ENCODE assay signal across 8 cellular contexts in genomic region chr7:100563809-100564400, GRCh38. TPM values are rescaled to one million over a fixed set of nuclear protein-coding genes. Genes with fewer than 3 reads are reported as not detected.
DNase-seq lines count a peak whose midpoint lies in the region; ATAC-seq and TF ChIP-seq lines count a peak whose summit lies in the region.

No MANE protein-coding gene starts in this region.

- POLR2A ChIA-PET in Caco-2 (lab: Charles Lee) = interaction anchor here (0.6 to 1.1 kb wide), 3 partner anchors 20 to 75 kb away, joined by 3 read pairs; partner anchors contain the start of gene MOSPD3

- intact Hi-C loops in Caco-2 (cut with micrococcal nuclease; ENCODE audit: unreplicated experiment) = no loop called here
- intact Hi-C loops in upper lobe of right lung (cut with DNase I) = loop anchor here (5.0 to 10.0 kb wide), 2 partner anchors 97 to 121 kb away; no protein-coding TSS in a partner anchor

- peaks cover 7% of the 10 kb centered on the region for H3K4me1 Mint-ChIP-seq in Caco-2 (ENCODE audit: low read depth, unreplicated experiment)
- peaks cover 7% of the 10 kb centered on the region for H3K4me1 Mint-ChIP-seq in osteocyte (ENCODE audit: unreplicated experiment)

- no peaks in the 10 kb centered on the region for H3K9me3 Mint-ChIP-seq in Caco-2 (ENCODE audit: unreplicated experiment)
- no peaks in the 10 kb centered on the region for H3K9me3 Mint-ChIP-seq in osteocyte (ENCODE audit: unreplicated experiment)

- H3K36me3 ChIP-seq in Caco-2 (ENCODE audit: control insufficient read depth, insufficient read depth, low read length) = no peaks in the 10 kb centered on the region; the same call in 1 of the 2 replicates
- H3K36me3 ChIP-seq in upper lobe of right lung = peaks cover 13% of the 10 kb centered on the region

- H3K36me3 Mint-ChIP-seq in Caco-2 (ENCODE audit: insufficient read depth, unreplicated experiment) = peaks cover 49% of the 10 kb centered on the region
- H3K36me3 Mint-ChIP-seq in osteocyte (ENCODE audit: unreplicated experiment) = no peaks in the 10 kb centered on the region

- H3K27me3 Mint-ChIP-seq in Caco-2 (ENCODE audit: insufficient read depth, unreplicated experiment) (no peaks in the 10 kb centered on the region), osteocyte (ENCODE audit: unreplicated experiment) (no peaks in the 10 kb centered on the region)

- CTCF ChIA-PET in Caco-2 (lab: Charles Lee) = interaction anchor here (0.6 to 3.1 kb wide), 2 partner anchors 22 to 126 kb away, joined by 3 to 15 read pairs; partner anchors contain the start of genes FBXO24 and LRCH4

- peak overlapping the region; percentile 66 for H3K27ac Mint-ChIP-seq in Caco-2 (ENCODE audit: unreplicated experiment)
- H3K27ac Mint-ChIP-seq in osteocyte (ENCODE audit: unreplicated experiment) = no peak overlapping the region

- no peaks in the 10 kb centered on the region for H3K27me3 ChIP-seq in Caco-2 (replicated peaks; ENCODE audit: control insufficient read depth, insufficient read depth, low read length)
- no peaks in the 10 kb centered on the region for H3K27me3 ChIP-seq in foreskin keratinocyte
- H3K27me3 ChIP-seq in upper lobe of right lung = no peaks in the 10 kb centered on the region

- peak; percentile 92 to 95 for TF ChIP-seq CTCF in Caco-2 (IDR thresholded peaks at IDR 0.05; ENCODE audit: insufficient read depth in 1 of 2, low read depth in 1 of 2, low read length in 1 of 2, severe bottlenecking in 1 of 2, unreplicated experiment in 1 of 2)
- peak; percentile 88 for TF ChIP-seq CTCF in foreskin keratinocyte (conservative IDR thresholded peaks at IDR 0.05)
- peak; percentile 93 for TF ChIP-seq CTCF in osteocyte (IDR thresholded peaks at IDR 0.05)
- peak; percentile 98 for TF ChIP-seq CTCF in upper lobe of right lung (IDR thresholded peaks at IDR 0.05)

- H3K4me3 ChIP-seq in Caco-2 (ENCODE audit: low read depth, low read length) (no peak overlapping the region), upper lobe of right lung (no peak overlapping the region)

- H3K4me3 Mint-ChIP-seq in Caco-2 (ENCODE audit: unreplicated experiment) (no peak overlapping the region), osteocyte (ENCODE audit: unreplicated experiment) (no peak overlapping the region)

- H3K4me1 ChIP-seq in Caco-2 (peaks cover 11% of the 10 kb centered on the region; the same call in 1 of the 2 replicates), foreskin keratinocyte (no peaks in the 10 kb centered on the region), upper lobe of right lung (peaks cover 4% of the 10 kb centered on the region)

- peak; percentile 77 to 84 for DNase-seq in Caco-2
- DNase-seq in RPMI8226 = peak; percentile 83
- peak; percentile 70 for DNase-seq in activated T-helper 9 cell treated with anti-CD3 and anti-CD28 coated beads, Interleukin-2, amount 50 U/mL, for 16 hours (ENCODE audit: low read depth)
- DNase-seq in foreskin keratinocyte = no peak
- DNase-seq in osteocyte (ENCODE audit: extremely low spot score, unreplicated experiment) = peak; percentile 92
- peak; percentile 90 for DNase-seq in upper lobe of right lung

- BruUV-seq in Caco-2 (replicated peaks; lab: Mats Ljungman, UMichigan) = no TSS peak

- ATAC-seq in HG02852 (IDR thresholded peaks at IDR 0.05; ENCODE audit: unreplicated experiment) = peak; percentile 54
- peak; percentile 63 for ATAC-seq in foreskin keratinocyte
- peak; percentile 84 for ATAC-seq in upper lobe of right lung
- ATAC-seq in GM21786 (IDR thresholded peaks at IDR 0.05; ENCODE audit: unreplicated experiment) = no peak

- no peaks in the 10 kb centered on the region for H3K9me3 ChIP-seq in Caco-2
- H3K9me3 ChIP-seq in upper lobe of right lung = no peaks in the 10 kb centered on the region

- H3K27ac ChIP-seq in foreskin keratinocyte (no peak overlapping the region), upper lobe of right lung (no peak overlapping the region)

RNA-seq across cellular contexts. Expression of gene SAP25, which starts 9.8 kb away (rescaled TPM):
- total RNA-seq in Caco-2 (2022) = 1.9 and 2.0 TPM in 2 replicates
- total RNA-seq in foreskin keratinocyte = not detected in 2 replicates
- 0.64 and 0.70 TPM in 2 replicates for polyA plus RNA-seq in foreskin keratinocyte
- total RNA-seq in osteocyte = 1.5 TPM in 1 of 2 replicates, not detected in the other
- total RNA-seq in upper lobe of right lung = 6.4 TPM

RNA-seq across cellular contexts. Expression of gene LRCH4, which starts 22.0 kb away (rescaled TPM):
- 69.5 and 71.4 TPM in 2 replicates for total RNA-seq in Caco-2 (2022)
- total RNA-seq in foreskin keratinocyte = 12.2 and 15.1 TPM in 2 replicates
- polyA plus RNA-seq in foreskin keratinocyte = 16.1 and 19.1 TPM in 2 replicates
- 76.2 and 90.9 TPM in 2 replicates for total RNA-seq in osteocyte
- 88.0 TPM for total RNA-seq in upper lobe of right lung

RNA-seq across cellular contexts. Expression of gene FBXO24, which starts 22.2 kb away (rescaled TPM):
- total RNA-seq in Caco-2 (2022) (1.4 and 1.5 TPM in 2 replicates), foreskin keratinocyte (0.27 and 0.49 TPM in 2 replicates), osteocyte (0.46 and 0.94 TPM in 2 replicates), upper lobe of right lung (1.4 TPM)
- polyA plus RNA-seq in foreskin keratinocyte = 0.44 and 0.46 TPM in 2 replicates

RNA-seq across cellular contexts. Expression of gene AGFG2, which starts 24.9 kb away (rescaled TPM):
- total RNA-seq in Caco-2 (2022) = 58.5 and 60.7 TPM in 2 replicates
- total RNA-seq in foreskin keratinocyte = 9.6 and 9.8 TPM in 2 replicates
- 8.4 and 9.2 TPM in 2 replicates for polyA plus RNA-seq in foreskin keratinocyte
- 10.2 and 10.8 TPM in 2 replicates for total RNA-seq in osteocyte
- 36.0 TPM for total RNA-seq in upper lobe of right lung

RNA-seq across cellular contexts. Expression of gene PCOLCE, which starts 38.3 kb away (rescaled TPM):
- total RNA-seq in Caco-2 (2022) = 10.4 and 12.9 TPM in 2 replicates
- total RNA-seq in foreskin keratinocyte = 2.1 and 2.6 TPM in 2 replicates
- 5.2 and 6.9 TPM in 2 replicates for polyA plus RNA-seq in foreskin keratinocyte
- 608 and 626 TPM in 2 replicates for total RNA-seq in osteocyte
- total RNA-seq in upper lobe of right lung = 57.2 TPM

Comparison
In these comparisons a context has a peak if more than half of its experiments do, and no peak if none do; other contexts are left out.
1. DNase-seq: peak in Caco-2 (2 of 2), RPMI8226 (single experiment), activated T-helper 9 cell treated with anti-CD3 and anti-CD28 coated beads, Interleukin-2, amount 50 U/mL, for 16 hours (single experiment), osteocyte (single experiment) and upper lobe of right lung (single experiment); none in foreskin keratinocyte (0 of 2).
2. Peak in every context shown above with its lines, with median percentiles within 50 percentile points of each other: CTCF ChIP-seq.